ENCODE assay signal across 10 cellular contexts in the genomic region with DNA sequence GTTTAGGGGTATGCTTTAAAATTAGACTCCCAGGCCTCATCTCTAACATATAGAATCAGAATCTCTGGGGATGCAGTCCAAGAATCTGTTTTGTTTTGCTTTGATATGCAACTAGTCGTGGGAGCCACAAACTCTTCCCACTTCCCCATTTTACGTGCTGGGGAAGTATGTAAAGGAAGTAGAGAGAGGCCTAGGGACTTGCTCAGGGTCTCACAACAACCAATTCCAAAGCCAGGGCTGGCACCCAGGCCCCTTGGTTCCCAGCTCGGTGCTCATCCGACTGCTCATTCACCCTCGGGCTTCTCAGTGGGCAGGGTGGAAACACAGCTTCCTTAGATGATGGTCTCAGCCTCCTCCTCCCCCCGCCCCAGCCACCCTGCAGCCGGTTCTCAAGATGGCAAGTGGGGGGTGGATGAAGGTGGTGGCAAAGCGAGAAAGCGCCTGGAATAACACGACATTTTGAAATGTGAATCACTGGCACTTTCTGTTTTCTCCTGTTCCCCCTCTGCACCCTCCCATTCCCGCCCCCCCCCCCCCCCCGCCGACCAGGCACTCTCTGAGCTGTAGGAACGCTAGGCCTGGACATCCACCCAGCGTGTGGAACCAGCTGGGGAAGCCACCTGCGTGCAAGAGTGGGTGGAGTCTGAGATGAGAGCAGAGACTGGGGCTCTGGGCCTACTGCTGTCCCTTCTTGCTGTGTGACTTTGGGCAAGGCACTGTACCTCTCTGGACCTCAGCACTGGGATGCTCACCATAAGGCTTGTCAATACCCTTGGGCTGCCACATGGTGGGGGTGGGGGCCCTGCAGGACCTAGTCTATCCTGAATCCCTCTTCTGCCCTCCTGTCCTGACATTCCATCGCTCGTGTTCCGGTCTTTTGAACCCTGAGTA.
DNase-seq lines count a peak whose midpoint lies in the region; ATAC-seq and TF ChIP-seq lines count a peak whose summit lies in the region.
"Had no signal": no experiment of that assay in that cellular context is flagged by ENCODE, and none has a peak within 500 bp of the region (broad histone marks: within the 10 kb centered on the region; RNA-seq: fewer than 3 reads in every experiment).

No MANE protein-coding gene starts in this region.

- TF ChIP-seq CTCF in activated B cell treated with CpG ODN at 0.5 μM for 24 hours (IDR thresholded peaks at IDR 0.05) (no peak), sigmoid colon (IDR thresholded peaks at IDR 0.05) (no peak)

- no peaks in the 10 kb centered on the region for H3K36me3 ChIP-seq in sigmoid colon

- H3K4me3 Mint-ChIP-seq in activated naive CD8-positive, alpha-beta T cell treated with anti-CD3 and anti-CD28 coated beads, Interleukin-2, amount 50 U/mL, for 24 hours = no peak overlapping the region
- no peak overlapping the region for H3K4me3 Mint-ChIP-seq in activated naive CD8-positive, alpha-beta T cell treated with anti-CD3 and anti-CD28 coated beads for 36 hours
- H3K4me3 Mint-ChIP-seq in activated B cell treated with CpG ODN at 0.5 μM for 24 hours = peak overlapping the region; percentile 36
- no peak overlapping the region for H3K4me3 Mint-ChIP-seq in stimulated activated naive CD8-positive, alpha-beta T cell treated with anti-CD3 and anti-CD28 coated beads, Interleukin-15, Interleukin-2, amounts not matched to agents 100 ng/mL and 50 ng/mL, for 24 hours
- H3K4me3 Mint-ChIP-seq: activated T-cell treated with anti-CD3 and anti-CD28 coated beads, Interleukin-2, amount 50 U/mL, for 4 hours had no signal

- no peak for TF ChIP-seq EP300 in sigmoid colon (IDR thresholded peaks at IDR 0.05)

- 55 to 78% methylated on average over 19 of the region's 19 CpGs for WGBS in sigmoid colon, 2 donors

- peak overlapping the region; percentile 79 for H3K27ac Mint-ChIP-seq in activated naive CD8-positive, alpha-beta T cell treated with anti-CD3 and anti-CD28 coated beads, Interleukin-2, amount 50 U/mL, for 24 hours
- no peak overlapping the region for H3K27ac Mint-ChIP-seq in activated naive CD8-positive, alpha-beta T cell treated with anti-CD3 and anti-CD28 coated beads for 36 hours
- H3K27ac Mint-ChIP-seq in activated B cell treated with CpG ODN at 0.5 μM for 24 hours = peak overlapping the region; percentile 67
- H3K27ac Mint-ChIP-seq in stimulated activated naive CD8-positive, alpha-beta T cell treated with anti-CD3 and anti-CD28 coated beads, Interleukin-15, Interleukin-2, amounts not matched to agents 100 ng/mL and 50 ng/mL, for 24 hours = peak overlapping the region; percentile 57

- no peak overlapping the region for H3K4me3 ChIP-seq in sigmoid colon

- H3K4me1 Mint-ChIP-seq in activated naive CD8-positive, alpha-beta T cell treated with anti-CD3 and anti-CD28 coated beads, Interleukin-2, amount 50 U/mL, for 24 hours = peaks cover 50% of the 10 kb centered on the region
- peaks cover 33% of the 10 kb centered on the region for H3K4me1 Mint-ChIP-seq in activated naive CD8-positive, alpha-beta T cell treated with anti-CD3 and anti-CD28 coated beads for 36 hours
- peaks cover 55% of the 10 kb centered on the region for H3K4me1 Mint-ChIP-seq in activated B cell treated with CpG ODN at 0.5 μM for 24 hours
- peaks cover 55% of the 10 kb centered on the region for H3K4me1 Mint-ChIP-seq in stimulated activated naive CD8-positive, alpha-beta T cell treated with anti-CD3 and anti-CD28 coated beads, Interleukin-15, Interleukin-2, amounts not matched to agents 100 ng/mL and 50 ng/mL, for 24 hours (ENCODE audit: low read depth)

- H3K36me3 Mint-ChIP-seq in activated naive CD8-positive, alpha-beta T cell treated with anti-CD3 and anti-CD28 coated beads, Interleukin-2, amount 50 U/mL, for 24 hours (ENCODE audit: low read depth) = no peaks in the 10 kb centered on the region
- no peaks in the 10 kb centered on the region for H3K36me3 Mint-ChIP-seq in activated naive CD8-positive, alpha-beta T cell treated with anti-CD3 and anti-CD28 coated beads for 36 hours
- no peaks in the 10 kb centered on the region for H3K36me3 Mint-ChIP-seq in activated B cell treated with CpG ODN at 0.5 μM for 24 hours (ENCODE audit: low read depth)
- no peaks in the 10 kb centered on the region for H3K36me3 Mint-ChIP-seq in stimulated activated naive CD8-positive, alpha-beta T cell treated with anti-CD3 and anti-CD28 coated beads, Interleukin-15, Interleukin-2, amounts not matched to agents 100 ng/mL and 50 ng/mL, for 24 hours (ENCODE audit: low read depth)
- H3K36me3 Mint-ChIP-seq: naive thymus-derived CD8-positive, alpha-beta T cell had no signal

- CTCF ChIA-PET in activated B cell treated with CpG ODN at 0.5 μM for 24 hours (lab: Charles Lee) = no interaction called here

- no peak for TF ChIP-seq POLR2A in sigmoid colon (IDR thresholded peaks at IDR 0.05)

- H3K9me3 Mint-ChIP-seq in activated naive CD8-positive, alpha-beta T cell treated with anti-CD3 and anti-CD28 coated beads, Interleukin-2, amount 50 U/mL, for 24 hours = no peaks in the 10 kb centered on the region
- no peaks in the 10 kb centered on the region for H3K9me3 Mint-ChIP-seq in activated naive CD8-positive, alpha-beta T cell treated with anti-CD3 and anti-CD28 coated beads for 36 hours
- no peaks in the 10 kb centered on the region for H3K9me3 Mint-ChIP-seq in activated B cell treated with CpG ODN at 0.5 μM for 24 hours
- no peaks in the 10 kb centered on the region for H3K9me3 Mint-ChIP-seq in stimulated activated naive CD8-positive, alpha-beta T cell treated with anti-CD3 and anti-CD28 coated beads, Interleukin-15, Interleukin-2, amounts not matched to agents 100 ng/mL and 50 ng/mL, for 24 hours
- H3K9me3 Mint-ChIP-seq: activated T-cell treated with anti-CD3 and anti-CD28 coated beads, Interleukin-2, amount 50 U/mL, for 4 hours; naive thymus-derived CD8-positive, alpha-beta T cell had no signal

- POLR2A ChIA-PET in activated B cell treated with CpG ODN at 0.5 μM for 24 hours (lab: Charles Lee) = interaction anchor here (0.6 to 2.2 kb wide), 6 partner anchors 10 to 808 kb away, joined by 3 to 10 read pairs (median 6); partner anchors contain the start of gene TLE3

- intact Hi-C loops in activated B cell treated with CpG ODN at 0.5 μM for 24 hours (cut with micrococcal nuclease) = loop anchor here (1.0 to 5.0 kb wide), 5 partner anchors 12 to 310 kb away; no protein-coding TSS in a partner anchor
- intact Hi-C loops in sigmoid colon (cut with DNase I) = no loop called here

- DNase-seq in activated naive CD8-positive, alpha-beta T cell treated with anti-CD3 and anti-CD28 coated beads, Interleukin-2, amount 50 U/mL, for 24 hours = peak; percentile 13
- no peak for DNase-seq in activated naive CD8-positive, alpha-beta T cell treated with anti-CD3 and anti-CD28 coated beads for 36 hours
- DNase-seq in activated B cell treated with CpG ODN at 0.5 μM for 24 hours (peak; percentile 37), NCI-H1048 (lab: John Stamatoyannopoulos, UW) (no peak), sigmoid colon (no peak)
- DNase-seq: activated T-cell treated with anti-CD3 and anti-CD28 coated beads, Interleukin-2, amount 50 U/mL, for 4 hours had no signal

- H3K4me1 ChIP-seq in sigmoid colon = peaks cover 0 to 12% (median 0%) of the 10 kb centered on the region in 4 donors

- H3K9me3 ChIP-seq in sigmoid colon = no peaks in the 10 kb centered on the region

- H3K27me3 ChIP-seq in sigmoid colon = peaks cover 0 to 9% (median 0%) of the 10 kb centered on the region in 3 donors

- H3K27ac ChIP-seq in sigmoid colon = peak overlapping the region in 1 of 4 donors; percentile 8

- ATAC-seq in activated naive CD8-positive, alpha-beta T cell treated with anti-CD3 and anti-CD28 coated beads, Interleukin-2, amount 50 U/mL, for 24 hours = no peak
- ATAC-seq in HG03354 (IDR thresholded peaks at IDR 0.05; ENCODE audit: poor library complexity, severe bottlenecking, unreplicated experiment) (peak; percentile 48), activated B cell treated with CpG ODN at 0.5 μM for 24 hours (ENCODE audit: low read depth) (peak; percentile 52), HG03139 (IDR thresholded peaks at IDR 0.05; ENCODE audit: unreplicated experiment) (no peak)
- ATAC-seq: naive thymus-derived CD8-positive, alpha-beta T cell had no signal

- H3K27me3 Mint-ChIP-seq in activated naive CD8-positive, alpha-beta T cell treated with anti-CD3 and anti-CD28 coated beads, Interleukin-2, amount 50 U/mL, for 24 hours = peaks cover 2% of the 10 kb centered on the region
- peaks cover 2% of the 10 kb centered on the region for H3K27me3 Mint-ChIP-seq in activated naive CD8-positive, alpha-beta T cell treated with anti-CD3 and anti-CD28 coated beads for 36 hours
- peaks cover 6% of the 10 kb centered on the region for H3K27me3 Mint-ChIP-seq in activated B cell treated with CpG ODN at 0.5 μM for 24 hours
- H3K27me3 Mint-ChIP-seq in stimulated activated naive CD8-positive, alpha-beta T cell treated with anti-CD3 and anti-CD28 coated beads, Interleukin-15, Interleukin-2, amounts not matched to agents 100 ng/mL and 50 ng/mL, for 24 hours = peaks cover 3% of the 10 kb centered on the region
- H3K27me3 Mint-ChIP-seq: naive thymus-derived CD8-positive, alpha-beta T cell had no signal

Comparison
In these comparisons a context has a peak if more than half of its experiments do, and no peak if none do; other contexts are left out.
1. DNase-seq: peak in activated naive CD8-positive, alpha-beta T cell treated with anti-CD3 and anti-CD28 coated beads, Interleukin-2, amount 50 U/mL, for 24 hours (single experiment) and activated B cell treated with CpG ODN at 0.5 μM for 24 hours (single experiment); none in activated naive CD8-positive, alpha-beta T cell treated with anti-CD3 and anti-CD28 coated beads for 36 hours (single experiment), NCI-H1048 (single experiment) and sigmoid colon (single experiment).
2. ATAC-seq: peak in HG03354 (single experiment) and activated B cell treated with CpG ODN at 0.5 μM for 24 hours (single experiment); none in activated naive CD8-positive, alpha-beta T cell treated with anti-CD3 and anti-CD28 coated beads, Interleukin-2, amount 50 U/mL, for 24 hours (single experiment) and HG03139 (single experiment).